Comparison of ENCODE assay signal across 30 cellular contexts in genomic region chr20:61848851-61849250, GRCh38.
"Had no signal": no experiment of that assay in that cellular context is flagged by ENCODE, and none has a peak within 500 bp of the region (broad histone marks: within the 10 kb centered on the region; RNA-seq: fewer than 3 reads in every experiment).

No MANE protein-coding gene starts in this region.

- FAIRE-seq: keratinocyte, urothelium cell line had no signal

- DNase-seq: hippocampal formation; kidney glomerular epithelial cell; left cardiac atrium; mammary epithelial cell; mesenchymal stem cell; naive thymus-derived CD8-positive, alpha-beta T cell; occipital lobe; ovary; stimulated activated CD4-positive, alpha-beta T cell treated with anti-CD3 and anti-CD28 coated beads, Interleukin-12 subunit alpha, Interleukin-12 subunit beta, amount 100 ng/mL, for 4 hours; stimulated activated CD4-positive, alpha-beta T cell treated with anti-CD3 and anti-CD28 coated beads, Interleukin-15, amount 100 ng/mL, for 24 hours; stimulated activated CD4-positive, alpha-beta T cell treated with anti-CD3 and anti-CD28 coated beads, Interleukin-2, amount 100 ng/mL, for 24 hours; stimulated activated CD4-positive, alpha-beta T cell treated with anti-CD3 and anti-CD28 coated beads, Interleukin-4, amount 100 ng/mL, for 1 hour; stimulated activated naive B cell treated with anti-CD40 and anti-IgM and Interleukin-4, amounts not matched to agents 10 μg/mL and 1 μg/mL and 100 μg/mL, for 72 hours; stimulated activated naive CD8-positive, alpha-beta T cell treated with anti-CD3 and anti-CD28 coated beads, Interleukin-15, Interleukin-2, amounts not matched to agents 100 U/mL and 50 U/mL, for 24 hours; stomach; testis; thyroid gland; trophoblast cell; upper lobe of right lung had no signal

- H3K4me3 ChIP-seq: lower lobe of right lung, ovary, skin epidermis, stomach, testis, thyroid gland, upper lobe of right lung had no signal

- H3K27ac Mint-ChIP-seq: naive thymus-derived CD8-positive, alpha-beta T cell; nephron; progenitor cell of endocrine pancreas; stimulated activated naive B cell treated with anti-CD40 and anti-IgM and Interleukin-4, amounts not matched to agents 10 μg/mL and 1 μg/mL and 100 μg/mL, for 72 hours had no signal

- H3K27me3 Mint-ChIP-seq: progenitor cell of endocrine pancreas; stimulated activated naive B cell treated with anti-CD40 and anti-IgM and Interleukin-4, amounts not matched to agents 10 μg/mL and 1 μg/mL and 100 μg/mL, for 72 hours had no signal

- H3K27ac ChIP-seq: lower lobe of right lung, neutrophil, ovary, skin epidermis, stomach, testis, thyroid gland, upper lobe of right lung had no signal

- H3K4me1 Mint-ChIP-seq: naive thymus-derived CD8-positive, alpha-beta T cell had no signal

- H3K4me3 Mint-ChIP-seq: naive thymus-derived CD8-positive, alpha-beta T cell; nephron; neural crest cell; stimulated activated naive B cell treated with anti-CD40 and anti-IgM and Interleukin-4, amounts not matched to agents 10 μg/mL and 1 μg/mL and 100 μg/mL, for 72 hours had no signal

- ATAC-seq: left cardiac atrium; left lobe of liver; lower lobe of right lung; naive thymus-derived CD8-positive, alpha-beta T cell; right cardiac atrium; sciatic nerve; stimulated activated naive B cell treated with anti-CD40 and anti-IgM and Interleukin-4, amounts not matched to agents 10 μg/mL and 1 μg/mL and 100 μg/mL, for 72 hours; stimulated activated naive CD8-positive, alpha-beta T cell treated with anti-CD3 and anti-CD28 coated beads, Interleukin-15, Interleukin-2, amounts not matched to agents 100 U/mL and 50 U/mL, for 24 hours; upper lobe of right lung had no signal

- H3K36me3 Mint-ChIP-seq: naive thymus-derived CD8-positive, alpha-beta T cell; stimulated activated naive B cell treated with anti-CD40 and anti-IgM and Interleukin-4, amounts not matched to agents 10 μg/mL and 1 μg/mL and 100 μg/mL, for 72 hours had no signal

- H3K27me3 ChIP-seq: neutrophil, ovary, testis, thyroid gland had no signal

- H3K4me1 ChIP-seq: lower lobe of right lung, stomach, testis, thyroid gland, upper lobe of right lung had no signal

- H3K36me3 ChIP-seq: lower lobe of right lung, neutrophil, ovary, stomach, thyroid gland, upper lobe of right lung had no signal

- H3K9me3 ChIP-seq: lower lobe of right lung, neutrophil, ovary, testis, thyroid gland, upper lobe of right lung had no signal
